Comparison of ENCODE assay signal across 8 cellular contexts in the genomic region with DNA sequence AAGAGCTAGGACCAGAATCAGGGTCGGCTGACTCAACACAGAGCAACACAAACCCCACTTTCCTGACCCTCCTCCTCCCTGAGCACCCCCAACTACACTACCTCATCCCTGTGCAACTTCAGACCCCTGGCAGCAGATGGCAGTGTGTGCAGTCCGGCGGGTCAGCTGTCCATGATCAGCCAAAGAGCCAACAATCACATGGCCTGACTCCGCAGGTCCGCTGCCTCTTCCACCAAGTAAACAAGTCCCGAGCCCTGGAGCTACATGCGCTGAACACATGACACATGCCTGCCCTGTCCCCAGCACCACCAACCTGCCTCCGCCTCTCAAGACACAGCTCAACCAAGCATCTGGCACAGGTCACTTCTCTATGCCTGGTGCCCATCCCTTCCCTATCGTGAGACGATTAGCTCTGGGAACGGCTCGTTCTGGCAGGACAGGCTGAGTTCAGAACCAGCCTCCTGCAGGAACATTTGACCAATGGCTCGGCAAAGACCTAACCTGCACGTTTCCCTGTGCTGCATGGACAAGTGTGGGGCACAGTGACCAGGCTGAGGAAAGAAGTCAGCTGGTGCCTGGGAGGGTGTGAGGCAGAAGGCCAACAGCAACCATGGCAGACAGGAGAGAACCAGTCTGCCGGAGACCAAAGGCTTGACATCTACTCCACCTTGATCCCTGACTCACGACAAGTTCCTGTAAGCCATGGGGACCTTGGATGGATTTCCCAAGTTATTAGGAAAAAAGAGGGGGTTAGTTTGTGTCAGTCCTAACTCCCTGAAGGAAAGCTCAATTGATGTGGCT.
DNase-seq lines count a peak whose midpoint lies in the region; ATAC-seq, FAIRE-seq and TF ChIP-seq lines count a peak whose summit lies in the region.

No MANE protein-coding gene starts in this region.

- intact Hi-C loops in PC-3 (cut with micrococcal nuclease): no loop called here

- CTCF ChIA-PET in PC-3 (lab: Charles Lee): no interaction called here

- 0 out of 2 replicates have a peak, but pooled peaks cover 3% of the 10 kb centered on the region for H4K20me1 ChIP-seq in PC-3 (ENCODE audit: low read length)

- FAIRE-seq in GM12891 (lab: Jason Lieb, UNC): peak; percentile 76

- H3K9me3 ChIP-seq in PC-3 (ENCODE audit: low read length) (no peaks in the 10 kb centered on the region), endodermal cell (ENCODE audit: control insufficient read depth, low read length) (no peaks in the 10 kb centered on the region)

- peak overlapping the region; percentile 58 for H3K27ac Mint-ChIP-seq in endodermal cell
- H3K27ac Mint-ChIP-seq in naive B cell: peak overlapping the region; percentile 70 to 87 (median 77)

- H3K9me3 Mint-ChIP-seq in endodermal cell (no peaks in the 10 kb centered on the region), naive B cell (peaks cover 0 to 2% (median 0%) of the 10 kb centered on the region in 7 donors)

- peaks cover 1% of the 10 kb centered on the region for H3K27me3 Mint-ChIP-seq in endodermal cell (ENCODE audit: insufficient read depth)
- no peaks in the 10 kb centered on the region for H3K27me3 Mint-ChIP-seq in naive B cell

- no peak overlapping the region for H2AFZ ChIP-seq in PC-3 (ENCODE audit: low read length)

- H3K36me3 Mint-ChIP-seq in endodermal cell (ENCODE audit: low read depth) (no peaks in the 10 kb centered on the region), naive B cell (peaks cover 9 to 47% of the 10 kb centered on the region in 2 donors)

- H3K4me2 ChIP-seq in PC-3 (ENCODE audit: low read length): no peak overlapping the region

- H3K9ac ChIP-seq in PC-3 (ENCODE audit: low read length) (no peak overlapping the region), endodermal cell (ENCODE audit: extremely low read depth, low read length, poor library complexity, severe bottlenecking) (no peak overlapping the region)

- 88 to 92% methylated on average over 12 to 16 of the region's 16 CpGs for WGBS in endodermal cell (ENCODE audit: insufficient coverage in 1 of 2, insufficient read length in 1 of 2), 2 experiments

- TF ChIP-seq CTCF in PC-3 (conservative IDR thresholded peaks at IDR 0.05; ENCODE audit: low read depth, low read length): peak; percentile 70
- peak; percentile 62 for TF ChIP-seq CTCF in endodermal cell (conservative IDR thresholded peaks at IDR 0.05)

- H3K4me1 Mint-ChIP-seq in endodermal cell (peaks cover 2% of the 10 kb centered on the region), naive B cell (peaks cover 70 to 85% (median 81%) of the 10 kb centered on the region in 3 donors)

- H3K9me2 ChIP-seq in PC-3 (replicated peaks; ENCODE audit: low read length): no peaks in the 10 kb centered on the region

- ATAC-seq in PC-3: peak; percentile 59
- no peak for ATAC-seq in naive B cell (ENCODE audit: low read depth in 2 of 2)
- ATAC-seq in HG03565 (IDR thresholded peaks at IDR 0.05; ENCODE audit: unreplicated experiment): no peak
- no peak for ATAC-seq in HG03571 (IDR thresholded peaks at IDR 0.05; ENCODE audit: unreplicated experiment)
- ATAC-seq in HG03095 (IDR thresholded peaks at IDR 0.05; ENCODE audit: unreplicated experiment): no peak

- H3K27ac ChIP-seq in PC-3 (ENCODE audit: low read length) (no peak overlapping the region), endodermal cell (ENCODE audit: low read depth, low read length) (no peak overlapping the region)

- H3K36me3 ChIP-seq in PC-3 (ENCODE audit: low read depth, low read length) (peaks cover 30% of the 10 kb centered on the region; the same call in 1 of the 2 replicates), endodermal cell (ENCODE audit: control insufficient read depth, insufficient read depth, low read length) (no peaks in the 10 kb centered on the region)

- no peaks in the 10 kb centered on the region for H3F3A ChIP-seq in PC-3 (ENCODE audit: low read length, unreplicated experiment)

- H3K79me2 ChIP-seq in PC-3 (ENCODE audit: low read length): 0 out of 2 replicates have a peak, but pooled peaks cover under 1% of the 10 kb centered on the region

- H3K27me3 ChIP-seq in PC-3 (ENCODE audit: low read length): no peaks in the 10 kb centered on the region
- no peaks in the 10 kb centered on the region for H3K27me3 ChIP-seq in endodermal cell (ENCODE audit: control insufficient read depth, insufficient read depth, low read length, poor library complexity, severe bottlenecking)

- H3K4me1 ChIP-seq in PC-3 (ENCODE audit: insufficient read depth, low read length) (peaks cover 24% of the 10 kb centered on the region), endodermal cell (ENCODE audit: control insufficient read depth, insufficient read depth, low read length) (no peaks in the 10 kb centered on the region)

- POLR2A ChIA-PET in PC-3 (lab: Charles Lee; ENCODE audit: unreplicated experiment): no interaction called here

- BruUV-seq in PC-3 (replicated peaks; lab: Mats Ljungman, UMichigan): no TSS peak

- no peak for DNase-seq in GM12891 (ENCODE audit: insufficient read length, low spot score)
- peak; percentile 36 for DNase-seq in PC-3
- peak; percentile 78 for DNase-seq in endodermal cell
- DNase-seq in naive B cell: no peak
- DNase-seq in KBM-7: no peak

- in situ Hi-C loops in KBM-7 (cut with MboI; ENCODE audit: low pct_unique_long_range_greater_than_20kb, low sequenced_read_pairs): no loop called here

- TF ChIP-seq POLR2A in GM12891 (IDR thresholded peaks at IDR 0.05; ENCODE audit: low read depth, low read length): no peak

- H3K4me3 Mint-ChIP-seq in endodermal cell (no peak overlapping the region), naive B cell (peak overlapping the region in 2 of 8 donors; percentile 5 to 26)

- no peak overlapping the region for H3K4me3 ChIP-seq in PC-3 (ENCODE audit: low read length)
- no peak overlapping the region for H3K4me3 ChIP-seq in endodermal cell (ENCODE audit: low read length)

TF ChIP-seq in GM12891, 5 proteins besides CTCF, POLR2A, EP300 and RAD21:
- no peak for TF ChIP-seq PAX5 (IDR thresholded peaks at IDR 0.05; ENCODE audit: insufficient read depth, low read length, severe bottlenecking)
- TF ChIP-seq POLR2AphosphoS5 (IDR thresholded peaks at IDR 0.05; ENCODE audit: low read depth, low read length): no peak
- TF ChIP-seq TAF1 (IDR thresholded peaks at IDR 0.05; ENCODE audit: low read depth, low read length): no peak
- TF ChIP-seq POU2F2 (IDR thresholded peaks at IDR 0.05; ENCODE audit: low read depth, low read length): no peak
- no peak for TF ChIP-seq SPI1 (IDR thresholded peaks at IDR 0.05; ENCODE audit: low read depth, low read length)
TF ChIP-seq in GM12891: peak in this region for 0.

Comparison
In these comparisons a context has a peak if more than half of its experiments do, and no peak if none do; other contexts are left out.
1. DNase-seq: peak in PC-3 (single experiment) and endodermal cell (single experiment); none in GM12891 (single experiment), naive B cell (single experiment) and KBM-7 (single experiment).